38 cellular contexts compared by ENCODE assay signal in the genomic region with DNA sequence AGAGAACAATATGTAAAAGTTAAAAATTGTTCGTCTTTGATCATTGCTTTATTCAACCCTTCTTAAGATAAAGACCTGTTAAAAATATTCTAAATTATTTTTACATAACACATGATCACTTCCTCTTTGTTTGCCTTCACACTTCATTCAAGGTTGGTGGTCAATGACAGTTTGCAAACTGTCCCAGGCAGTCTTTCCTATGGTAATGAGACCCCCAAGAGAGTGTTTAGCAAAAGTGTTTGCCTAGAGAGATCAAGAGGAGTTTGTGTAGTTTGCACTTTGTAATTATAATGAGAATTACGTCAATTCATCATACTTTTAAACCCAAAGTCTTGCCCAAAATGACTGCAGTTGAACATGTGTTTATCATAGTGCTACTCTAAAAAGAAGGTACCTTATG.
"Had no signal": no experiment of that assay in that cellular context is flagged by ENCODE, and none has a peak within 500 bp of the region (broad histone marks: within the 10 kb centered on the region; RNA-seq: fewer than 3 reads in every experiment).

No MANE protein-coding gene starts in this region.

- H3K4me1 Mint-ChIP-seq: activated B cell treated with CpG ODN at 0.5 μM for 24 hours; activated CD4-positive, alpha-beta T cell treated with anti-CD3 and anti-CD28 coated beads, Interleukin-2, amount 10 ng/mL, durations not matched to agents 24 days and 14 days; activated naive CD8-positive, alpha-beta T cell treated with anti-CD3 and anti-CD28 coated beads for 36 hours; activated T-helper 17 cell treated with anti-CD3 and anti-CD28 coated beads, Interleukin-2, amount 50 U/mL, for 72 hours; brain; central memory CD8-positive, alpha-beta T cell had no signal

- ATAC-seq: activated CD8-positive, alpha-beta T cell treated with anti-CD3 and anti-CD28 coated beads for 36 hours; activated naive CD4-positive, alpha-beta T cell treated with anti-CD3 and anti-CD28 coated beads, Interleukin-2, amount 50 U/mL, for 72 hours; activated T-cell treated with anti-CD3 and anti-CD28 coated beads, Interleukin-2, amount 50 U/mL, for 4 hours; activated T-cell treated with anti-CD3 and anti-CD28 coated beads, Interleukin-2, amount 50 U/mL, for 72 hours; activated T-helper 17 cell treated with anti-CD3 and anti-CD28 coated beads, Interleukin-2, amount 50 U/mL, for 72 hours had no signal

- H3K36me3 Mint-ChIP-seq: activated CD4-positive, alpha-beta memory T cell treated with anti-CD3 and anti-CD28 coated beads for 36 hours; activated naive CD4-positive, alpha-beta T cell treated with anti-CD3 and anti-CD28 coated beads, Interleukin-2, amount 50 U/mL, for 72 hours; activated naive CD8-positive, alpha-beta T cell treated with anti-CD3 and anti-CD28 coated beads for 36 hours; brain had no signal

- H3K9me3 Mint-ChIP-seq: activated CD4-positive, alpha-beta T cell treated with anti-CD3 and anti-CD28 coated beads, Interleukin-2, amount 10 ng/mL, durations not matched to agents 24 days and 14 days; activated CD8-positive, alpha-beta T cell treated with anti-CD3 and anti-CD28 coated beads for 36 hours; central memory CD8-positive, alpha-beta T cell; T-helper 1 cell treated with Interleukin-12 subunit alpha and Interleukin-12 subunit beta and Interleukin-4 antibody, amounts not matched to agents 30 μg/mL and 1 μg/mL, for 36 hours; T-helper 2 cell treated with Interferon-gamma antibody and Interleukin-4, amounts not matched to agents 5 μg/mL and 100 μg/mL, for 36 hours had no signal

- H3K27ac Mint-ChIP-seq: activated B cell treated with CpG ODN at 0.5 μM for 24 hours; activated CD4-positive, alpha-beta memory T cell treated with anti-CD3 and anti-CD28 coated beads for 36 hours; activated CD4-positive, alpha-beta T cell treated with anti-CD3 and anti-CD28 coated beads, Interleukin-2, amount 10 ng/mL, durations not matched to agents 24 days and 14 days; activated CD8-positive, alpha-beta T cell treated with anti-CD3 and anti-CD28 coated beads for 36 hours; activated naive CD4-positive, alpha-beta T cell treated with anti-CD3 and anti-CD28 coated beads for 36 hours; activated naive CD4-positive, alpha-beta T cell treated with anti-CD3 and anti-CD28 coated beads, Interleukin-2, amount 50 U/mL, for 72 hours; activated naive CD8-positive, alpha-beta T cell treated with anti-CD3 and anti-CD28 coated beads for 36 hours; activated T-cell treated with anti-CD3 and anti-CD28 coated beads, Interleukin-2, amount 50 U/mL, for 72 hours; activated T-helper 1 cell treated with anti-CD3 and anti-CD28 coated beads, Interleukin-12 subunit alpha, Interleukin-12 subunit beta, Interleukin-2, Interleukin-4 antibody, amounts not matched to agents 30 ng/mL and 10 ng/mL and 1 ng/mL, durations not matched to agents 14 hours and 24 hours and 36 hours; activated T-helper 17 cell treated with anti-CD3 and anti-CD28 coated beads, Interleukin-2, amount 50 U/mL, for 72 hours; brain; T-helper 1 cell treated with Interleukin-12 subunit alpha and Interleukin-12 subunit beta and Interleukin-4 antibody, amounts not matched to agents 30 μg/mL and 1 μg/mL, for 36 hours; T-helper 2 cell treated with Interferon-gamma antibody and Interleukin-4, amounts not matched to agents 5 μg/mL and 100 μg/mL, for 36 hours had no signal

- H3K4me3 ChIP-seq: ascending aorta, cardiac muscle cell, colonic mucosa had no signal

- H3K27me3 ChIP-seq: ascending aorta, cardiac muscle cell, colonic mucosa had no signal

- H3K4me3 Mint-ChIP-seq: activated B cell treated with CpG ODN at 0.5 μM for 24 hours; activated CD4-positive, alpha-beta memory T cell treated with anti-CD3 and anti-CD28 coated beads for 36 hours; activated CD4-positive, alpha-beta T cell treated with anti-CD3 and anti-CD28 coated beads, Interleukin-2, amount 10 ng/mL, durations not matched to agents 24 days and 14 days; activated CD8-positive, alpha-beta T cell treated with anti-CD3 and anti-CD28 coated beads for 36 hours; activated naive CD4-positive, alpha-beta T cell treated with anti-CD3 and anti-CD28 coated beads for 36 hours; activated naive CD8-positive, alpha-beta T cell treated with anti-CD3 and anti-CD28 coated beads for 36 hours; activated T-cell treated with anti-CD3 and anti-CD28 coated beads, Interleukin-2, amount 50 U/mL, for 4 hours; activated T-cell treated with anti-CD3 and anti-CD28 coated beads, Interleukin-2, amount 50 U/mL, for 72 hours; activated T-helper 1 cell treated with anti-CD3 and anti-CD28 coated beads, Interleukin-12 subunit alpha, Interleukin-12 subunit beta, Interleukin-2, Interleukin-4 antibody, amounts not matched to agents 30 ng/mL and 10 ng/mL and 1 ng/mL, durations not matched to agents 14 hours and 24 hours and 36 hours; activated T-helper 17 cell treated with anti-CD3 and anti-CD28 coated beads, Interleukin-2, amount 50 U/mL, for 72 hours; brain; central memory CD8-positive, alpha-beta T cell; T-helper 1 cell treated with Interleukin-12 subunit alpha and Interleukin-12 subunit beta and Interleukin-4 antibody, amounts not matched to agents 30 μg/mL and 1 μg/mL, for 36 hours; T-helper 2 cell treated with Interferon-gamma antibody and Interleukin-4, amounts not matched to agents 5 μg/mL and 100 μg/mL, for 36 hours had no signal

- H3K4me1 ChIP-seq: ascending aorta, colonic mucosa had no signal

- H3K27ac ChIP-seq: ascending aorta, cardiac muscle cell, colonic mucosa, WERI-Rb-1 had no signal

- H3K9me3 ChIP-seq: ascending aorta, colonic mucosa had no signal

- H3K36me3 ChIP-seq: ascending aorta, cardiac muscle cell, colonic mucosa, WERI-Rb-1 had no signal

- H3K27me3 Mint-ChIP-seq: activated CD4-positive, alpha-beta T cell treated with anti-CD3 and anti-CD28 coated beads, Interleukin-2, amount 10 ng/mL, durations not matched to agents 24 days and 14 days; activated CD8-positive, alpha-beta T cell treated with anti-CD3 and anti-CD28 coated beads for 36 hours; activated naive CD8-positive, alpha-beta T cell treated with anti-CD3 and anti-CD28 coated beads for 36 hours had no signal

- DNase-seq: activated B cell treated with CpG ODN at 0.5 μM for 24 hours; activated CD4-positive, alpha-beta memory T cell treated with anti-CD3 and anti-CD28 coated beads for 36 hours; activated CD4-positive, alpha-beta T cell treated with anti-CD3 and anti-CD28 coated beads for 4 hours; activated CD4-positive, alpha-beta T cell treated with anti-CD3 and anti-CD28 coated beads, Interleukin-2, amount 10 ng/mL, durations not matched to agents 24 days and 14 days; activated CD4-positive, alpha-beta T cell treated with anti-CD3 and anti-CD28 coated beads, Interleukin-2, amount 50 U/mL, for 1 hour; activated CD4-positive, alpha-beta T cell treated with anti-CD3 and anti-CD28 coated beads, Interleukin-2, amount 50 U/mL, for 4 hours; activated CD4-positive, CD25-positive, alpha-beta regulatory T cell treated with anti-CD3 and anti-CD28 coated beads, Interleukin-2, amount 50 U/mL, for 72 hours; activated CD8-positive, alpha-beta memory T cell treated with anti-CD3 and anti-CD28 coated beads, Interleukin-2, amount 50 U/mL, for 4 hours; activated CD8-positive, alpha-beta T cell treated with anti-CD3 and anti-CD28 coated beads for 36 hours; activated effector memory CD4-positive, alpha-beta T cell treated with anti-CD3 and anti-CD28 coated beads, Interleukin-2, amount 50 U/mL, for 16 hours; activated gamma-delta T cell treated with Interleukin-2 at 50 U/mL for 16 hours; activated naive CD4-positive, alpha-beta T cell; activated naive CD4-positive, alpha-beta T cell treated with anti-CD3 and anti-CD28 coated beads for 36 hours; activated naive CD4-positive, alpha-beta T cell treated with anti-CD3 and anti-CD28 coated beads, Interleukin-2, amount 50 U/mL, for 16 hours; activated naive CD8-positive, alpha-beta T cell treated with anti-CD3 and anti-CD28 coated beads for 36 hours; activated T-cell treated with anti-CD3 and anti-CD28 coated beads for 4 hours; activated T-cell treated with anti-CD3 and anti-CD28 coated beads, Interleukin-2, amount 50 U/mL, for 1 hour; activated T-cell treated with anti-CD3 and anti-CD28 coated beads, Interleukin-2, amount 50 U/mL, for 4 hours; activated T-cell treated with anti-CD3 and anti-CD28 coated beads, Interleukin-2, amount 50 U/mL, for 72 hours; amygdala; anterior cingulate cortex; caudate nucleus; cerebellar nuclear complex; colonic mucosa; T-helper 2 cell; T-helper 9 cell; WERI-Rb-1 had no signal

- FAIRE-seq: bronchial epithelial cell, TTC549 had no signal
